18 cellular contexts compared by ENCODE assay signal in genomic region chr1:1452882-1453281, GRCh38. TPM values are rescaled to one million over a fixed set of nuclear protein-coding genes. Genes with fewer than 3 reads are reported as not detected.
"Had no signal": no experiment of that assay in that cellular context is flagged by ENCODE, and none has a peak within 500 bp of the region (broad histone marks: within the 10 kb centered on the region; RNA-seq: fewer than 3 reads in every experiment).

No MANE protein-coding gene starts in this region.

- FAIRE-seq: RCC 7860 had no signal

- H3K9ac ChIP-seq: KMS-11 had no signal

- H3K4me2 ChIP-seq: KMS-11 had no signal

- H3K27ac ChIP-seq: KMS-11, SJCRH30 had no signal

- H3K36me3 ChIP-seq: SJCRH30 had no signal

- H3K4me3 ChIP-seq: SJCRH30 had no signal

- H3K4me1 ChIP-seq: SJCRH30 had no signal

- DNase-seq: IMR-90, Kasumi-1, MV-4-11, NCI-H1048, NCI-H1436 treated with DMSO at 0.1 percent for 48 hours, NCI-H187 treated with DMSO at 0.1 percent for 48 hours, NCI-H2029 treated with DMSO at 0.1 percent for 48 hours, NCI-H2107, NCI-H2227 treated with DMSO at 0.1 percent for 48 hours, NCI-H524, NCI-H526 treated with DMSO at 0.1 percent for 48 hours, NCI-H748 treated with DMSO at 0.1 percent for 48 hours, RPMI8226, SHP77 treated with DMSO at 0.1 percent for 48 hours, SJCRH30 had no signal

- H3K9me3 ChIP-seq: SJCRH30 had no signal

RNA-seq across cellular contexts. Expression of gene ATAD3C, which starts 3.4 kb away (rescaled TPM):
- total RNA-seq: IMR-90, M059J had no signal
- polyA plus RNA-seq: IMR-90 had no signal

RNA-seq across cellular contexts. Expression of gene ANKRD65, which starts 31.8 kb away (rescaled TPM):
- total RNA-seq: IMR-90 had no signal
